9 cellular contexts compared by ENCODE assay signal in the genomic region with DNA sequence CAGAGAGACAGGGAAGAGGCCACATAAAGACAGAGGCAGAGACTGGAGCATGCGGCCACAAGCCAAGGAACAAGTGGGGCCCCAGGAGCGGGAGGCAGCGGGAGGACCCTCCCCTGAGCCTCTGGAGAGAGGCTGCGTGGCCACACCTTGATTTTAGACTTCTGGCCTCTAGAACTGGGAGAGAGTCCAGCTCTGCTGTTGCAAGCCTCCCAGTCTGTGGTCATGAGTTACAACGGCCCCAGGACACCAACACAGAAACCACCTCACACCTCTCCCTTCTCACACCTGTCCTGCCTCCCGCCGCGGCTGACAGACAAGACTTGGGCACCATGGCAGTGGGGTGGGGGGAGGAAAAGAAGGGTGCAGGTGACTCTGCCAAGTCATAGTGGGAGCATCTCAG. TPM values are rescaled to one million over a fixed set of nuclear protein-coding genes. Genes with fewer than 3 reads are reported as not detected.
DNase-seq lines count a peak whose midpoint lies in the region; ATAC-seq and TF ChIP-seq lines count a peak whose summit lies in the region.
"Had no signal": no experiment of that assay in that cellular context is flagged by ENCODE, and none has a peak within 500 bp of the region (broad histone marks: within the 10 kb centered on the region; RNA-seq: fewer than 3 reads in every experiment).

No MANE protein-coding gene starts in this region.

- no peak for TF ChIP-seq POLR2A in heart left ventricle (IDR thresholded peaks at IDR 0.05)

- H3K27me3 ChIP-seq in heart left ventricle, result no peaks in the 10 kb centered on the region

- no peaks in the 10 kb centered on the region for H3K36me3 Mint-ChIP-seq in activated naive CD8-positive, alpha-beta T cell
- H3K36me3 Mint-ChIP-seq in type B pancreatic cell, result no peaks in the 10 kb centered on the region

- peak overlapping the region in 10 of 12 donors; percentile 64 to 99 (median 95) for H3K4me3 ChIP-seq in heart left ventricle

- no peak overlapping the region for H3K27ac Mint-ChIP-seq in activated naive CD8-positive, alpha-beta T cell
- no peak overlapping the region for H3K27ac Mint-ChIP-seq in type B pancreatic cell

- H3K27ac ChIP-seq in heart left ventricle, result peak overlapping the region in 3 of 12 donors; percentile 4 to 88 (median 88)

- TF ChIP-seq CTCF in heart left ventricle (IDR thresholded peaks at IDR 0.05) (no peak), type B pancreatic cell (conservative IDR thresholded peaks at IDR 0.05) (no peak)

- H3K36me3 ChIP-seq in heart left ventricle, result peaks cover 0 to 57% (median 37%) of the 10 kb centered on the region in 9 donors

- DNase-seq in heart left ventricle (no peak), Right ventricle myocardium superior (no peak), left lobe of liver (ENCODE audit: low spot score) (peak; percentile 82), type B pancreatic cell (ENCODE audit: extremely low spot score, unreplicated experiment) (no peak), NCI-H146 treated with DMSO at 0.1 percent for 48 hours (lab: John Stamatoyannopoulos, UW; ENCODE audit: unreplicated experiment) (no peak)
- DNase-seq: GF-D8 had no signal

- peaks cover 24% of the 10 kb centered on the region for H3K4me1 Mint-ChIP-seq in activated naive CD8-positive, alpha-beta T cell (ENCODE audit: low read depth)
- H3K4me1 Mint-ChIP-seq in type B pancreatic cell (ENCODE audit: unreplicated experiment), result peaks cover 24% of the 10 kb centered on the region

- WGBS in heart left ventricle, 4 donors, result 55 to 62% (median 59%) methylated on average over 8 of the region's 8 CpGs

- H3K27me3 Mint-ChIP-seq in activated naive CD8-positive, alpha-beta T cell, result no peaks in the 10 kb centered on the region
- no peaks in the 10 kb centered on the region for H3K27me3 Mint-ChIP-seq in type B pancreatic cell

- intact Hi-C loops in heart left ventricle (cut with DNase I), result loop anchor here in 1 of 10 donors (5.0 kb wide), 1 partner anchor 35 kb away; the partner anchor contains the start of gene SNAPC4
- intact Hi-C loops in Right ventricle myocardium superior (cut with DNase I), result no loop called here

- H3K9me3 ChIP-seq in heart left ventricle, result no peaks in the 10 kb centered on the region

- peak overlapping the region; percentile 89 for H3K4me3 Mint-ChIP-seq in activated naive CD8-positive, alpha-beta T cell
- H3K4me3 Mint-ChIP-seq in type B pancreatic cell, result peak overlapping the region; percentile 91

- ATAC-seq in heart left ventricle (no peak), Right ventricle myocardium superior (ENCODE audit: poor library complexity) (no peak), left lobe of liver (peak; percentile 47), HG03378 (IDR thresholded peaks at IDR 0.05; ENCODE audit: unreplicated experiment) (no peak), GM18873 (IDR thresholded peaks at IDR 0.05; ENCODE audit: low FRiP score, unreplicated experiment) (no peak)

- H3K4me1 ChIP-seq in heart left ventricle, result peaks cover 8 to 44% (median 30%) of the 10 kb centered on the region in 12 donors

- H3K9me3 Mint-ChIP-seq in activated naive CD8-positive, alpha-beta T cell (ENCODE audit: low read depth), result no peaks in the 10 kb centered on the region
- H3K9me3 Mint-ChIP-seq in type B pancreatic cell, result no peaks in the 10 kb centered on the region

RNA-seq across cellular contexts. Expression of gene INPP5E, which starts 2.2 kb away (rescaled TPM):
- total RNA-seq in heart left ventricle, result 10 to 100 TPM in 3 of 9 donors, 1 to 10 TPM in 6; 7.3 to 11.7 (median 9.5) TPM
- 1 to 10 TPM; 6.4 to 8.0 TPM for polyA plus RNA-seq in heart left ventricle
- total RNA-seq in Right ventricle myocardium superior, result 10.5 TPM
- 8.8 TPM for total RNA-seq in left lobe of liver
- total RNA-seq in type B pancreatic cell (ENCODE audit: low replicate concordance), result 13.8 and 24.0 TPM in 2 replicates

RNA-seq across cellular contexts. Expression of gene PMPCA, which starts 27.0 kb away (rescaled TPM):
- total RNA-seq in heart left ventricle (10 to 100 TPM; 61.5 to 81.8 (median 73.6) TPM), Right ventricle myocardium superior (80.2 TPM), left lobe of liver (59.3 TPM), type B pancreatic cell (ENCODE audit: low replicate concordance) (68.1 and 72.1 TPM in 2 replicates)
- polyA plus RNA-seq in heart left ventricle, result 10 to 100 TPM; 70.8 to 77.0 TPM

RNA-seq across cellular contexts. Expression of gene ENTR1, which starts 27.0 kb away (rescaled TPM):
- total RNA-seq in heart left ventricle (10 to 100 TPM; 12.4 to 26.6 (median 18.4) TPM), Right ventricle myocardium superior (23.3 TPM), left lobe of liver (39.5 TPM), type B pancreatic cell (ENCODE audit: low replicate concordance) (49.4 and 77.9 TPM in 2 replicates)
- 10 to 100 TPM; 11.8 to 27.7 TPM for polyA plus RNA-seq in heart left ventricle

RNA-seq across cellular contexts. Expression of gene SNAPC4, which starts 37.5 kb away (rescaled TPM):
- total RNA-seq in heart left ventricle (1 to 10 TPM; 3.1 to 7.8 (median 4.5) TPM), Right ventricle myocardium superior (3.3 TPM), left lobe of liver (7.2 TPM), type B pancreatic cell (ENCODE audit: low replicate concordance) (14.4 and 15.7 TPM in 2 replicates)
- polyA plus RNA-seq in heart left ventricle, result 1 to 10 TPM; 4.0 to 4.3 TPM

RNA-seq across cellular contexts. Expression of gene SEC16A, which starts 45.4 kb away (rescaled TPM):
- total RNA-seq in heart left ventricle (10 to 100 TPM; 21.1 to 53.3 (median 30.2) TPM), Right ventricle myocardium superior (21.4 TPM), left lobe of liver (71.8 TPM), type B pancreatic cell (ENCODE audit: low replicate concordance) (74.6 and 95.0 TPM in 2 replicates)
- polyA plus RNA-seq in heart left ventricle, result 10 to 100 TPM; 20.9 to 29.9 TPM
